ENCODE assay signal across 8 cellular contexts in genomic region chr9:76818271-76818670, GRCh38. TPM values are rescaled to one million over a fixed set of nuclear protein-coding genes. Genes with fewer than 3 reads are reported as not detected.
DNase-seq lines count a peak whose midpoint lies in the region; ATAC-seq, FAIRE-seq and TF ChIP-seq lines count a peak whose summit lies in the region.

No MANE protein-coding gene starts in this region.

- TF ChIP-seq EP300 in A549 (IDR thresholded peaks at IDR 0.05) = no peak

- CTCF ChIA-PET in A549 (lab: Yijun Ruan, JAX) = interaction anchor here (0.7 to 1.3 kb wide), 3 partner anchors 67 to 176 kb away, joined by 3 to 5 read pairs (median 3); no protein-coding TSS in a partner anchor

- H3K27me3 ChIP-seq in MG63 (no peaks in the 10 kb centered on the region), endodermal cell (ENCODE audit: control insufficient read depth, insufficient read depth, low read length, poor library complexity, severe bottlenecking) (no peaks in the 10 kb centered on the region)

- no peaks in the 10 kb centered on the region for H3K36me3 Mint-ChIP-seq in endodermal cell (ENCODE audit: low read depth)

- DNase-seq in A549 (ENCODE audit: low read depth in 1 of 2, low spot score in 1 of 2) (peak; percentile 63 to 80), MG63 (peak; percentile 92), endodermal cell (peak; percentile 71), middle frontal gyrus (ENCODE audit: extremely low spot score, low spot score) (peak; percentile 34), CD1c-positive myeloid dendritic cell (ENCODE audit: extremely low spot score) (no peak), NCI-H146 treated with DMSO at 0.1 percent for 48 hours (lab: John Stamatoyannopoulos, UW; ENCODE audit: unreplicated experiment) (no peak), KG1 (lab: John Stamatoyannopoulos, UW) (no peak), NCI-H1436 (lab: John Stamatoyannopoulos, UW) (no peak)

- H3K9me3 ChIP-seq in A549 = no peaks in the 10 kb centered on the region
- no peaks in the 10 kb centered on the region for H3K9me3 ChIP-seq in MG63
- no peaks in the 10 kb centered on the region for H3K9me3 ChIP-seq in endodermal cell (ENCODE audit: control insufficient read depth, low read length)

- TF ChIP-seq RAD21 in A549 (conservative IDR thresholded peaks at IDR 0.05 in 1 of 2, IDR thresholded peaks at IDR 0.05 in 1 of 2) = peak in 1 of 2 experiments; percentile 9; a peak in 1 of 5 replicates

- H3K27me3 Mint-ChIP-seq in endodermal cell (ENCODE audit: insufficient read depth) = peaks cover 5% of the 10 kb centered on the region

- H3K4me3 ChIP-seq in A549 = no peak overlapping the region
- H3K4me3 ChIP-seq in MG63 = no peak overlapping the region
- no peak overlapping the region for H3K4me3 ChIP-seq in endodermal cell (ENCODE audit: low read length)

- H3K27ac Mint-ChIP-seq in endodermal cell = no peak overlapping the region

- peak overlapping the region; percentile 61 for H3K4me2 ChIP-seq in A549

- peaks cover 21% of the 10 kb centered on the region for H3K4me1 ChIP-seq in A549
- H3K4me1 ChIP-seq in endodermal cell (ENCODE audit: control insufficient read depth, insufficient read depth, low read length) = peaks cover 3% of the 10 kb centered on the region

- FAIRE-seq in A549 (lab: Jason Lieb, UNC) = peak; percentile 97

- H3K36me3 ChIP-seq in MG63 (no peaks in the 10 kb centered on the region), endodermal cell (ENCODE audit: control insufficient read depth, insufficient read depth, low read length) (no peaks in the 10 kb centered on the region)

- no peak overlapping the region for H3K9ac ChIP-seq in endodermal cell (ENCODE audit: extremely low read depth, low read length, poor library complexity, severe bottlenecking)

- WGBS in A549 (ENCODE audit: missing lambda C conversion rate) = 20% methylated on average over 4 of the region's 4 CpGs
- 74 to 84% methylated on average over 4 of the region's 4 CpGs for WGBS in endodermal cell (ENCODE audit: insufficient coverage in 1 of 2, insufficient read length in 1 of 2), 2 experiments

- no peaks in the 10 kb centered on the region for H3K9me3 Mint-ChIP-seq in endodermal cell

- no peak overlapping the region for H3K4me3 Mint-ChIP-seq in endodermal cell

- TF ChIP-seq CTCF in A549 (IDR thresholded peaks at IDR 0.05) (no peak), endodermal cell (conservative IDR thresholded peaks at IDR 0.05) (no peak)

- POLR2A ChIA-PET in A549 (lab: Yijun Ruan, JAX) = no interaction called here

- ATAC-seq in A549 = peak; percentile 100

- H3K27ac ChIP-seq in A549 (peak overlapping the region; percentile 62 to 74), endodermal cell (ENCODE audit: low read depth, low read length) (no peak overlapping the region)

- peaks cover 7% of the 10 kb centered on the region for H3K4me1 Mint-ChIP-seq in endodermal cell

- no peak for TF ChIP-seq POLR2A in A549 (IDR thresholded peaks at IDR 0.05; ENCODE audit: low read length)

TF ChIP-seq in A549, 52 proteins besides CTCF, POLR2A, EP300 and RAD21:
- TF ChIP-seq RARB (CRISPR knock-in tag; IDR thresholded peaks at IDR 0.05) (no peak), GATA3 (IDR thresholded peaks at IDR 0.05; ENCODE audit: borderline replicate concordance) (peak; percentile 37; the same call in 1 of the 2 replicates), KDM1A (IDR thresholded peaks at IDR 0.05; ENCODE audit: low read depth) (no peak), JUNB (IDR thresholded peaks at IDR 0.05) (peak; percentile 74), MAX (IDR thresholded peaks at IDR 0.05) (peak; percentile 81), CEBPB (IDR thresholded peaks at IDR 0.05) (0 out of 4 replicates have a peak, but pooled peaks of 1 of the 2 experiments have one; percentile 22), RFX5 (IDR thresholded peaks at IDR 0.05) (no peak), FOSL2 (IDR thresholded peaks at IDR 0.05) (peak; percentile 94), FOSL2 (CRISPR knock-in tag; IDR thresholded peaks at IDR 0.05) (peak; percentile 93), E2F6 (IDR thresholded peaks at IDR 0.05; ENCODE audit: borderline replicate concordance, low read depth) (peak; percentile 48; the same call in 1 of the 2 replicates)
- TF ChIP-seq, protein P1, sequence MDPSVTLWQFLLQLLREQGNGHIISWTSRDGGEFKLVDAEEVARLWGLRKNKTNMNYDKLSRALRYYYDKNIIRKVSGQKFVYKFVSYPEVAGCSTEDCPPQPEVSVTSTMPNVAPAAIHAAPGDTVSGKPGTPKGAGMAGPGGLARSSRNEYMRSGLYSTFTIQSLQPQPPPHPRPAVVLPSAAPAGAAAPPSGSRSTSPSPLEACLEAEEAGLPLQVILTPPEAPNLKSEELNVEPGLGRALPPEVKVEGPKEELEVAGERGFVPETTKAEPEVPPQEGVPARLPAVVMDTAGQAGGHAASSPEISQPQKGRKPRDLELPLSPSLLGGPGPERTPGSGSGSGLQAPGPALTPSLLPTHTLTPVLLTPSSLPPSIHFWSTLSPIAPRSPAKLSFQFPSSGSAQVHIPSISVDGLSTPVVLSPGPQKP (IDR thresholded peaks at IDR 0.05; ENCODE audit: low read depth, low read length) = no peak
- TF ChIP-seq, protein P2, sequence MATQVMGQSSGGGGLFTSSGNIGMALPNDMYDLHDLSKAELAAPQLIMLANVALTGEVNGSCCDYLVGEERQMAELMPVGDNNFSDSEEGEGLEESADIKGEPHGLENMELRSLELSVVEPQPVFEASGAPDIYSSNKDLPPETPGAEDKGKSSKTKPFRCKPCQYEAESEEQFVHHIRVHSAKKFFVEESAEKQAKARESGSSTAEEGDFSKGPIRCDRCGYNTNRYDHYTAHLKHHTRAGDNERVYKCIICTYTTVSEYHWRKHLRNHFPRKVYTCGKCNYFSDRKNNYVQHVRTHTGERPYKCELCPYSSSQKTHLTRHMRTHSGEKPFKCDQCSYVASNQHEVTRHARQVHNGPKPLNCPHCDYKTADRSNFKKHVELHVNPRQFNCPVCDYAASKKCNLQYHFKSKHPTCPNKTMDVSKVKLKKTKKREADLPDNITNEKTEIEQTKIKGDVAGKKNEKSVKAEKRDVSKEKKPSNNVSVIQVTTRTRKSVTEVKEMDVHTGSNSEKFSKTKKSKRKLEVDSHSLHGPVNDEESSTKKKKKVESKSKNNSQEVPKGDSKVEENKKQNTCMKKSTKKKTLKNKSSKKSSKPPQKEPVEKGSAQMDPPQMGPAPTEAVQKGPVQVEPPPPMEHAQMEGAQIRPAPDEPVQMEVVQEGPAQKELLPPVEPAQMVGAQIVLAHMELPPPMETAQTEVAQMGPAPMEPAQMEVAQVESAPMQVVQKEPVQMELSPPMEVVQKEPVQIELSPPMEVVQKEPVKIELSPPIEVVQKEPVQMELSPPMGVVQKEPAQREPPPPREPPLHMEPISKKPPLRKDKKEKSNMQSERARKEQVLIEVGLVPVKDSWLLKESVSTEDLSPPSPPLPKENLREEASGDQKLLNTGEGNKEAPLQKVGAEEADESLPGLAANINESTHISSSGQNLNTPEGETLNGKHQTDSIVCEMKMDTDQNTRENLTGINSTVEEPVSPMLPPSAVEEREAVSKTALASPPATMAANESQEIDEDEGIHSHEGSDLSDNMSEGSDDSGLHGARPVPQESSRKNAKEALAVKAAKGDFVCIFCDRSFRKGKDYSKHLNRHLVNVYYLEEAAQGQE (IDR thresholded peaks at IDR 0.05) = no peak
TF ChIP-seq in A549: peak in this region for 6.

RNA-seq across cellular contexts. Expression of gene PCA3, which starts 54.0 kb away (rescaled TPM):
- not detected in 2 replicates for polyA plus RNA-seq in A549 (2011; rRNA removed)
- polyA plus RNA-seq in A549 (2012; cell fraction: cytosol; rRNA removed) = not detected in 2 replicates
- not detected in 2 replicates for polyA plus RNA-seq in A549 (2012; cell fraction: nucleus; rRNA removed)
- not detected in 3 replicates for polyA plus RNA-seq in A549 (2017; fragmentation: RNase III; extraction: RNeasy Plus Mini Kit Qiagen cat#74134 plus additional on column Dnase treatment)
- polyA minus RNA-seq in A549 (2011; rRNA and poly(A)+ RNA removed) = not detected in 2 replicates
- not detected in 2 replicates for total RNA-seq in MG63 (2014; rRNA removed; shearing (Covaris generic); ENCODE audit: low replicate concordance)
- not detected for total RNA-seq in endodermal cell
- polyA plus RNA-seq in endodermal cell (2013, experiment 1 of 2) = not detected
- not detected for polyA plus RNA-seq in endodermal cell (2013, experiment 2 of 2)

Comparison
In these comparisons a context has a peak if more than half of its experiments do, and no peak if none do; other contexts are left out.
1. DNase-seq: peak in A549 (2 of 2), MG63 (single experiment), endodermal cell (single experiment) and middle frontal gyrus (single experiment); none in CD1c-positive myeloid dendritic cell (single experiment), NCI-H146 treated with DMSO at 0.1 percent for 48 hours (single experiment), KG1 (single experiment) and NCI-H1436 (single experiment).